In genomic region chr10:46068117-46068516, GRCh38 we compare ENCODE assay signal across 20 cellular contexts. TPM values are rescaled to one million over a fixed set of nuclear protein-coding genes. Genes with fewer than 3 reads are reported as not detected.
DNase-seq lines count a peak whose midpoint lies in the region; ATAC-seq and TF ChIP-seq lines count a peak whose summit lies in the region.
"Had no signal": no experiment of that assay in that cellular context is flagged by ENCODE, and none has a peak within 500 bp of the region (broad histone marks: within the 10 kb centered on the region; RNA-seq: fewer than 3 reads in every experiment).

No MANE protein-coding gene starts in this region.

- H2BK5ac ChIP-seq in mesendoderm (ENCODE audit: low read length) = no peak overlapping the region

- H3K36me3 ChIP-seq in HUES64 (ENCODE audit: insufficient read depth, low read length) (no peaks in the 10 kb centered on the region), mesendoderm (ENCODE audit: control insufficient read depth, insufficient read depth, low read length) (no peaks in the 10 kb centered on the region)
- H3K36me3 ChIP-seq: BE2C had no signal

- no peaks in the 10 kb centered on the region for H3K79me2 ChIP-seq in mesendoderm (ENCODE audit: control insufficient read depth, insufficient read depth, low read length)

- H4K8ac ChIP-seq in mesendoderm (ENCODE audit: low read depth, low read length) = no peak overlapping the region

- no peak overlapping the region for H4K5ac ChIP-seq in mesendoderm (ENCODE audit: low read length)

- POLR2A ChIA-PET in WTC11 (lab: Charles Lee) = no interaction called here
- POLR2A ChIA-PET in activated CD8-positive, alpha-beta T cell treated with anti-CD3 and anti-CD28 coated beads, Interleukin-2, amount 10 ng/mL, durations not matched to agents 7 days and 5 days (lab: Charles Lee) = no interaction called here

- no peak overlapping the region for H3K27ac Mint-ChIP-seq in WTC11
- H3K27ac Mint-ChIP-seq in activated CD8-positive, alpha-beta T cell treated with anti-CD3 and anti-CD28 coated beads, Interleukin-2, amount 10 ng/mL, durations not matched to agents 7 days and 5 days = no peak overlapping the region
- H3K27ac Mint-ChIP-seq: CD8-positive, alpha-beta memory T cell; HFFc6 had no signal

- no peak overlapping the region for H3K56ac ChIP-seq in mesendoderm (ENCODE audit: low read length)

- H3K4me2 ChIP-seq in mesendoderm (ENCODE audit: low read length) = no peak overlapping the region

- H3K27me3 Mint-ChIP-seq in WTC11 (ENCODE audit: low read depth) = peaks cover 21% of the 10 kb centered on the region
- H3K27me3 Mint-ChIP-seq in activated CD8-positive, alpha-beta T cell treated with anti-CD3 and anti-CD28 coated beads, Interleukin-2, amount 10 ng/mL, durations not matched to agents 7 days and 5 days (ENCODE audit: low read depth) = no peaks in the 10 kb centered on the region

- no peaks in the 10 kb centered on the region for H3K27me3 ChIP-seq in HUES64 (ENCODE audit: insufficient read depth, low read length)
- no peaks in the 10 kb centered on the region for H3K27me3 ChIP-seq in mesendoderm (ENCODE audit: insufficient read depth, low read length, poor library complexity)
- H3K27me3 ChIP-seq: BE2C had no signal

- H3K18ac ChIP-seq in mesendoderm (ENCODE audit: low read length) = no peak overlapping the region

- no peak overlapping the region for H3K4ac ChIP-seq in mesendoderm (ENCODE audit: low read depth, low read length)

- H2BK120ac ChIP-seq in mesendoderm (ENCODE audit: low read depth, low read length) = no peak overlapping the region

- H3K27ac ChIP-seq in HUES64 (ENCODE audit: low read depth, low read length) (peak overlapping the region; percentile 27), mesendoderm (ENCODE audit: low read depth, low read length) (peak overlapping the region; percentile 34)

- H3K23ac ChIP-seq in mesendoderm (ENCODE audit: low read length) = no peak overlapping the region

- H3K9me3 Mint-ChIP-seq in WTC11 = peaks cover 8% of the 10 kb centered on the region; the same call in 1 of the 2 replicates
- H3K9me3 Mint-ChIP-seq in activated CD8-positive, alpha-beta T cell treated with anti-CD3 and anti-CD28 coated beads, Interleukin-2, amount 10 ng/mL, durations not matched to agents 7 days and 5 days (ENCODE audit: insufficient read depth) = no peaks in the 10 kb centered on the region
- H3K9me3 Mint-ChIP-seq: CD8-positive, alpha-beta memory T cell; HFFc6 had no signal

- H3K4me3 ChIP-seq in HUES64 (ENCODE audit: low read length) (no peak overlapping the region), mesendoderm (ENCODE audit: low read length) (no peak overlapping the region)

- H3K4me1 Mint-ChIP-seq in WTC11 = peaks cover 9% of the 10 kb centered on the region
- H3K4me1 Mint-ChIP-seq in activated CD8-positive, alpha-beta T cell treated with anti-CD3 and anti-CD28 coated beads, Interleukin-2, amount 10 ng/mL, durations not matched to agents 7 days and 5 days (ENCODE audit: low read depth) = no peaks in the 10 kb centered on the region

- no peak overlapping the region for H2BK15ac ChIP-seq in mesendoderm (replicated peaks; ENCODE audit: low read depth)

- no peaks in the 10 kb centered on the region; the same call in 1 of the 2 replicates for H3K9me3 ChIP-seq in HUES64 (ENCODE audit: insufficient read depth, low read depth, low read length)
- H3K9me3 ChIP-seq: BE2C had no signal

- H3K4me3 Mint-ChIP-seq in WTC11 = no peak overlapping the region
- H3K4me3 Mint-ChIP-seq in activated CD8-positive, alpha-beta T cell treated with anti-CD3 and anti-CD28 coated beads, Interleukin-2, amount 10 ng/mL, durations not matched to agents 7 days and 5 days = no peak overlapping the region
- H3K4me3 Mint-ChIP-seq: CD4-positive, CD25-positive, alpha-beta regulatory T cell; CD8-positive, alpha-beta memory T cell; HFFc6 had no signal

- no peak overlapping the region for H3K9ac ChIP-seq in HUES64 (ENCODE audit: low read depth, low read length)
- no peak overlapping the region for H3K9ac ChIP-seq in mesendoderm (ENCODE audit: low read length)

- peak; percentile 43 for ATAC-seq in WTC11
- ATAC-seq in HG02852 (IDR thresholded peaks at IDR 0.05; ENCODE audit: unreplicated experiment) = no peak
- no peak for ATAC-seq in activated CD8-positive, alpha-beta T cell treated with anti-CD3 and anti-CD28 coated beads, Interleukin-2, amount 10 ng/mL, durations not matched to agents 7 days and 5 days
- ATAC-seq: HCT116 had no signal

- DNase-seq in WTC11 (ENCODE audit: low spot score) = no peak
- peak; percentile 52 for DNase-seq in mesendoderm
- no peak for DNase-seq in NCI-H524 (lab: John Stamatoyannopoulos, UW)
- DNase-seq in mesenteric fat pad (ENCODE audit: low spot score) = no peak
- DNase-seq in activated CD8-positive, alpha-beta T cell treated with anti-CD3 and anti-CD28 coated beads, Interleukin-2, amount 10 ng/mL, durations not matched to agents 7 days and 5 days = no peak
- DNase-seq: ACHN; BE2C; C1 segment of cervical spinal cord; CD4-positive, CD25-positive, alpha-beta regulatory T cell; CD8-positive, alpha-beta memory T cell; COR-L47; DMS79; GDM1; GOT3; H7; HFFc6 had no signal

- CTCF ChIA-PET in WTC11 (lab: Charles Lee) = no interaction called here
- CTCF ChIA-PET in activated CD8-positive, alpha-beta T cell treated with anti-CD3 and anti-CD28 coated beads, Interleukin-2, amount 10 ng/mL, durations not matched to agents 7 days and 5 days (lab: Charles Lee) = no interaction called here

- H3K36me3 Mint-ChIP-seq in WTC11 = no peaks in the 10 kb centered on the region
- no peaks in the 10 kb centered on the region for H3K36me3 Mint-ChIP-seq in activated CD8-positive, alpha-beta T cell treated with anti-CD3 and anti-CD28 coated beads, Interleukin-2, amount 10 ng/mL, durations not matched to agents 7 days and 5 days (ENCODE audit: low read depth)
- H3K36me3 Mint-ChIP-seq: CD4-positive, CD25-positive, alpha-beta regulatory T cell; CD8-positive, alpha-beta memory T cell had no signal

- H3K79me1 ChIP-seq in mesendoderm (ENCODE audit: low read length) = no peaks in the 10 kb centered on the region

- H3K4me1 ChIP-seq in HUES64 (ENCODE audit: insufficient read depth, low read length) (peaks cover 8% of the 10 kb centered on the region), mesendoderm (ENCODE audit: control insufficient read depth, low read depth, low read length) (peaks cover 2% of the 10 kb centered on the region)
- H3K4me1 ChIP-seq: BE2C had no signal

- no peak overlapping the region for H2AK5ac ChIP-seq in mesendoderm (ENCODE audit: low read length)

- 75% methylated on average over 1 of the region's 1 CpG for WGBS in HUES64
- no CpG with 5 or more reads among the region's 1 CpG for WGBS in mesendoderm (ENCODE audit: extremely low coverage, insufficient coverage, low lambda C conversion rate)

- TF ChIP-seq CTCF in WTC11 (IDR thresholded peaks at IDR 0.05) = no peak

TF ChIP-seq in WTC11, 78 proteins besides CTCF, POLR2A, EP300 and RAD21 (continues in another document):
- no peak for TF ChIP-seq E2F1 (CRISPR knock-in tag; IDR thresholded peaks at IDR 0.05)
- no peak for TF ChIP-seq ZNF219 (CRISPR knock-in tag; IDR thresholded peaks at IDR 0.05; ENCODE audit: borderline replicate concordance)
- TF ChIP-seq SOX15 (CRISPR knock-in tag; IDR thresholded peaks at IDR 0.05) = no peak
- TF ChIP-seq USF1 (CRISPR knock-in tag; IDR thresholded peaks at IDR 0.05) = no peak
- no peak for TF ChIP-seq EMX1 (CRISPR knock-in tag; IDR thresholded peaks at IDR 0.05)
- no peak for TF ChIP-seq IRF2 (CRISPR knock-in tag; IDR thresholded peaks at IDR 0.05; ENCODE audit: borderline replicate concordance, low read depth)
- no peak for TF ChIP-seq NFATC4 (CRISPR knock-in tag; IDR thresholded peaks at IDR 0.05)
- TF ChIP-seq NR3C1 (CRISPR knock-in tag; conservative IDR thresholded peaks at IDR 0.05; ENCODE audit: low read depth) = no peak

RNA-seq across cellular contexts. Expression of gene MSMB, which starts 22.0 kb away (rescaled TPM):
- polyA plus RNA-seq in HUES64 (2013, experiment 1 of 2) = not detected
- not detected for polyA plus RNA-seq in HUES64 (2013, experiment 2 of 2)
- total RNA-seq in WTC11 (2021) = not detected in 3 replicates
- 0.18 TPM for polyA plus RNA-seq in mesendoderm (2013, experiment 1 of 2)
- not detected for polyA plus RNA-seq in mesendoderm (2013, experiment 2 of 2)
- not detected for total RNA-seq in mesenteric fat pad
- total RNA-seq in activated CD8-positive, alpha-beta T cell treated with anti-CD3 and anti-CD28 coated beads, Interleukin-2, amount 10 ng/mL, durations not matched to agents 7 days and 5 days = not detected
- total RNA-seq: CD4-positive, CD25-positive, alpha-beta regulatory T cell; CD8-positive, alpha-beta memory T cell; Daoy; H7 had no signal
- polyA plus RNA-seq: CD4-positive, CD25-positive, alpha-beta regulatory T cell; CD8-positive, alpha-beta memory T cell had no signal

RNA-seq across cellular contexts. Expression of gene NCOA4, which starts 37.7 kb away (rescaled TPM):
- 58.9 TPM for polyA plus RNA-seq in HUES64 (2013, experiment 1 of 2)
- polyA plus RNA-seq in HUES64 (2013, experiment 2 of 2) = 63.2 TPM
- total RNA-seq in WTC11 (2021) (64.6 to 69.4 TPM (median 64.7 TPM) in 3 replicates), mesenteric fat pad (138 TPM)
- polyA plus RNA-seq in mesendoderm (2013, experiment 1 of 2) = 58.2 TPM
- 58.6 TPM for polyA plus RNA-seq in mesendoderm (2013, experiment 2 of 2)
- total RNA-seq in activated CD8-positive, alpha-beta T cell treated with anti-CD3 and anti-CD28 coated beads, Interleukin-2, amount 10 ng/mL, durations not matched to agents 7 days and 5 days = 100 to 1,000 TPM; 119 to 120 TPM
